ENCODE assay signal across 1 cellular context in genomic region chr20:58618694-58619540, GRCh38.
TF ChIP-seq lines count a peak whose summit lies in the region.

No MANE protein-coding gene starts in this region.

TF ChIP-seq in HepG2, 621 proteins besides CTCF, POLR2A, EP300 and RAD21 (continued from another document):
- 0 out of 2 replicates have a peak, but pooled peaks have one; percentile 64 for TF ChIP-seq ZNF280B (CRISPR knock-in tag; IDR thresholded peaks at IDR 0.05; ENCODE audit: borderline replicate concordance)
- no peak for TF ChIP-seq PITX1 (CRISPR knock-in tag; IDR thresholded peaks at IDR 0.05)
- no peak for TF ChIP-seq ZNF180 (CRISPR knock-in tag; IDR thresholded peaks at IDR 0.05; ENCODE audit: borderline replicate concordance, low read depth)
- TF ChIP-seq TERF1 (CRISPR knock-in tag; IDR thresholded peaks at IDR 0.05): no peak
- TF ChIP-seq ZNF782 (CRISPR knock-in tag; IDR thresholded peaks at IDR 0.05; ENCODE audit: borderline replicate concordance): no peak
- TF ChIP-seq ATF4 (CRISPR knock-in tag; IDR thresholded peaks at IDR 0.05): no peak
- no peak for TF ChIP-seq ZNF251 (CRISPR knock-in tag; IDR thresholded peaks at IDR 0.05)
- no peak for TF ChIP-seq UBTF (CRISPR knock-in tag; IDR thresholded peaks at IDR 0.05)
- TF ChIP-seq MAX (IDR thresholded peaks at IDR 0.05): peak; percentile 72
- TF ChIP-seq ZNF614 (CRISPR knock-in tag; IDR thresholded peaks at IDR 0.05; ENCODE audit: borderline replicate concordance): no peak
- no peak for TF ChIP-seq TMF1 (CRISPR knock-in tag; IDR thresholded peaks at IDR 0.05; ENCODE audit: low read depth)
- no peak for TF ChIP-seq KMT2A (CRISPR knock-in tag; IDR thresholded peaks at IDR 0.05)
- TF ChIP-seq ETS1 (CRISPR knock-in tag; IDR thresholded peaks at IDR 0.05): no peak
- no peak for TF ChIP-seq TEF (CRISPR knock-in tag; IDR thresholded peaks at IDR 0.05)
- TF ChIP-seq ZNF263 (CRISPR knock-in tag; IDR thresholded peaks at IDR 0.05): peak; percentile 79
- no peak for TF ChIP-seq ZNF260 (CRISPR knock-in tag; IDR thresholded peaks at IDR 0.05; ENCODE audit: borderline replicate concordance, low read depth)
- TF ChIP-seq ZNF580 (CRISPR knock-in tag; IDR thresholded peaks at IDR 0.05; ENCODE audit: borderline replicate concordance, low read depth): no peak
- no peak for TF ChIP-seq TGIF2 (CRISPR knock-in tag; IDR thresholded peaks at IDR 0.05)
- 0 out of 2 replicates have a peak, but pooled peaks have one; percentile 32 for TF ChIP-seq DZIP1 (CRISPR knock-in tag; IDR thresholded peaks at IDR 0.05)
- no peak for TF ChIP-seq CEBPB (IDR thresholded peaks at IDR 0.05; ENCODE audit: borderline replicate concordance, low read depth, low read length)
- no peak for TF ChIP-seq PPARG (CRISPR knock-in tag; conservative IDR thresholded peaks at IDR 0.05)
- no peak for TF ChIP-seq ZNF556 (CRISPR knock-in tag; IDR thresholded peaks at IDR 0.05; ENCODE audit: borderline replicate concordance)
